Comparison of ENCODE assay signal across 1 cellular context in the genomic region with DNA sequence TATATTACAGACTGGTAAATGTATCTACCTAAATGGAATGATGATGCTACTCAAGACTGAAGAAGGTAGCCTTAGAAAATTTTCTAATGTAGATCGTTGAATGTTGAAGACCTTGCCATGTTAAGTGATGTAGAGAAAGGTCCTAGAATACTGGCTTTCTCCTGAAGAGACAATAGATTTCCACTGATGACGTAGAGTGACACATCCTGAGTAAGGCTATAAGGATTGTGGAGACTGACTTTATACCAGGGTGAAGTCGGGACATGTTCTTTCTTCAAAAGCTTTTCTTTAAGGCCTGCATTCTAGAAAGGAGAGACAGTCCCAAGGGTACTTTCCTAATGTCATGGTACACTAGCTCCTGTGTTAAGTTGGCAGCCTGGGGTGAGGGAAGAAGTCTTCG.
TF ChIP-seq lines count a peak whose summit lies in the region.

No MANE protein-coding gene starts in this region.

TF ChIP-seq in HepG2, 621 proteins besides CTCF, POLR2A, EP300 and RAD21:
- peak; percentile 77 for TF ChIP-seq CREB1 (IDR thresholded peaks at IDR 0.05)
- TF ChIP-seq CREB1 (CRISPR knock-in tag; IDR thresholded peaks at IDR 0.05) = no peak
- TF ChIP-seq SIN3B (IDR thresholded peaks at IDR 0.05; ENCODE audit: low read length) = no peak
